6 cellular contexts compared by ENCODE assay signal in genomic region chr5:140575309-140575708, GRCh38. TPM values are rescaled to one million over a fixed set of nuclear protein-coding genes. Genes with fewer than 3 reads are reported as not detected.
DNase-seq lines count a peak whose midpoint lies in the region; ATAC-seq and TF ChIP-seq lines count a peak whose summit lies in the region.

No MANE protein-coding gene starts in this region.

- H3K4me1 ChIP-seq in colonic mucosa, result no peaks in the 10 kb centered on the region

- H3K4me3 Mint-ChIP-seq in activated T-cell treated with anti-CD3 and anti-CD28 coated beads, Interleukin-2, amount 50 U/mL, for 72 hours, result no peak overlapping the region

- intact Hi-C loops in colonic mucosa (cut with DNase I) (no loop called here), posterior cingulate gyrus (cut with DNase I) (no loop called here)

- peaks cover 0 to 1% of the 10 kb centered on the region in 2 donors for H3K36me3 Mint-ChIP-seq in activated T-cell treated with anti-CD3 and anti-CD28 coated beads, Interleukin-2, amount 50 U/mL, for 72 hours (ENCODE audit: insufficient read depth in 2 of 2)

- ATAC-seq in activated T-cell treated with anti-CD3 and anti-CD28 coated beads, Interleukin-2, amount 50 U/mL, for 72 hours (replicated peaks in 1 of 2), result no peak
- no peak for ATAC-seq in GM21526 (IDR thresholded peaks at IDR 0.05; ENCODE audit: low FRiP score, unreplicated experiment)

- H3K9me3 ChIP-seq in colonic mucosa, result no peaks in the 10 kb centered on the region

- no peaks in the 10 kb centered on the region for H3K27me3 Mint-ChIP-seq in activated T-cell treated with anti-CD3 and anti-CD28 coated beads, Interleukin-2, amount 50 U/mL, for 72 hours (ENCODE audit: low read depth)

- peak; percentile 33 for TF ChIP-seq CTCF in colonic mucosa (IDR thresholded peaks at IDR 0.05)
- TF ChIP-seq CTCF in GM13976 (IDR thresholded peaks at IDR 0.05; ENCODE audit: borderline replicate concordance, control extremely low read depth, extremely low read depth, insufficient read depth, missing control alignments), result no peak

- no peaks in the 10 kb centered on the region for H3K36me3 ChIP-seq in colonic mucosa

- in situ Hi-C loops in GM13976 (cut with MboI; ENCODE audit: low sequenced_read_pairs, unreplicated experiment), result no loop called here

- DNase-seq in LHCN-M2 (ENCODE audit: low read depth) (peak; percentile 55), colonic mucosa (peak; percentile 73), posterior cingulate gyrus (peak in 7 of 10 donors; percentile 43 to 90 (median 53)), GM13976 (ENCODE audit: low spot score) (no peak)
- DNase-seq in activated T-cell treated with anti-CD3 and anti-CD28 coated beads, Interleukin-2, amount 50 U/mL, for 72 hours, result no peak

- no peak overlapping the region for H3K27ac Mint-ChIP-seq in activated T-cell treated with anti-CD3 and anti-CD28 coated beads, Interleukin-2, amount 50 U/mL, for 72 hours

- no peak overlapping the region for H3K9ac ChIP-seq in colonic mucosa (ENCODE audit: low read depth in 2 of 2, low read length in 2 of 2)

- no peak overlapping the region for H3K4me3 ChIP-seq in colonic mucosa

- H3K4me1 Mint-ChIP-seq in activated T-cell treated with anti-CD3 and anti-CD28 coated beads, Interleukin-2, amount 50 U/mL, for 72 hours (ENCODE audit: low read depth), result peaks cover under 1% of the 10 kb centered on the region

- H3K27ac ChIP-seq in colonic mucosa, result no peak overlapping the region

- H3K27me3 ChIP-seq in colonic mucosa, result no peaks in the 10 kb centered on the region

- H3K9me3 Mint-ChIP-seq in activated T-cell treated with anti-CD3 and anti-CD28 coated beads, Interleukin-2, amount 50 U/mL, for 72 hours, result no peaks in the 10 kb centered on the region

RNA-seq across cellular contexts. Expression of gene SLC35A4, which starts 10.7 kb away (rescaled TPM):
- total RNA-seq in LHCN-M2 (2014; rRNA removed) (51.0 and 56.2 TPM in 2 replicates), colonic mucosa (100 to 1,000 TPM in 1 of 2 donors, 10 to 100 TPM in 1; 78.1 to 129 TPM)
- 128 TPM for polyA plus RNA-seq in LHCN-M2 (2012)
- 10 to 100 TPM; 52.7 to 69.3 TPM for total RNA-seq in activated T-cell treated with anti-CD3 and anti-CD28 coated beads, Interleukin-2, amount 50 U/mL, for 72 hours

RNA-seq across cellular contexts. Expression of gene APBB3, which starts 10.9 kb away (rescaled TPM):
- 17.2 and 19.4 TPM in 2 replicates for total RNA-seq in LHCN-M2 (2014; rRNA removed)
- polyA plus RNA-seq in LHCN-M2 (2012), result 11.6 TPM
- total RNA-seq in colonic mucosa, result 10 to 100 TPM; 11.0 to 17.0 TPM
- 10 to 100 TPM; 33.8 to 38.2 TPM for total RNA-seq in activated T-cell treated with anti-CD3 and anti-CD28 coated beads, Interleukin-2, amount 50 U/mL, for 72 hours

RNA-seq across cellular contexts. Expression of gene SRA1, which starts 18.0 kb away (rescaled TPM):
- total RNA-seq in LHCN-M2 (2014; rRNA removed) (44.2 and 47.4 TPM in 2 replicates), colonic mucosa (10 to 100 TPM; 24.5 to 34.1 TPM)
- polyA plus RNA-seq in LHCN-M2 (2012), result 75.1 TPM
- total RNA-seq in activated T-cell treated with anti-CD3 and anti-CD28 coated beads, Interleukin-2, amount 50 U/mL, for 72 hours, result 10 to 100 TPM; 50.8 to 61.1 TPM

RNA-seq across cellular contexts. Expression of gene EIF4EBP3, which starts 27.8 kb away (rescaled TPM):
- total RNA-seq in LHCN-M2 (2014; rRNA removed) (1.6 TPM in 1 of 2 replicates, not detected in the other), colonic mucosa (10 to 100 TPM; 13.5 to 13.8 TPM)
- 4.0 TPM for polyA plus RNA-seq in LHCN-M2 (2012)
- total RNA-seq in activated T-cell treated with anti-CD3 and anti-CD28 coated beads, Interleukin-2, amount 50 U/mL, for 72 hours, result 10 to 100 TPM; 14.4 to 16.8 TPM

RNA-seq across cellular contexts. Expression of gene CD14, which starts 57.7 kb away (rescaled TPM):
- total RNA-seq in LHCN-M2 (2014; rRNA removed) (0.96 and 1.1 TPM in 2 replicates), colonic mucosa (10 to 100 TPM; 28.2 to 48.3 TPM)
- polyA plus RNA-seq in LHCN-M2 (2012), result 2.6 TPM
- under 1 TPM in 1 of 2 donors, not detected in 1; 0.41 TPM for total RNA-seq in activated T-cell treated with anti-CD3 and anti-CD28 coated beads, Interleukin-2, amount 50 U/mL, for 72 hours

Comparison
In these comparisons a context has a peak if more than half of its experiments do, and no peak if none do; other contexts are left out.
1. DNase-seq: peak in LHCN-M2 (single experiment), colonic mucosa (single experiment) and posterior cingulate gyrus (7 of 10); none in activated T-cell treated with anti-CD3 and anti-CD28 coated beads, Interleukin-2, amount 50 U/mL, for 72 hours (0 of 2) and GM13976 (single experiment).